19 cellular contexts compared by ENCODE assay signal in genomic region chr17:67241719-67242341, GRCh38. TPM values are rescaled to one million over a fixed set of nuclear protein-coding genes. Genes with fewer than 3 reads are reported as not detected.
A peak's percentile ranks its signal among the peaks of the same experiment; 100 is the strongest.
DNase-seq lines count a peak whose midpoint lies in the region; ATAC-seq and TF ChIP-seq lines count a peak whose summit lies in the region.
"Had no signal": no experiment of that assay in that cellular context is flagged by ENCODE, and none has a peak within 500 bp of the region (broad histone marks: within the 10 kb centered on the region; RNA-seq: fewer than 3 reads in every experiment).

No MANE protein-coding gene starts in this region.

- peak overlapping the region in 2 of 10 experiments; percentile 23 to 31; a peak in 4 of 20 replicates for H3K4me3 ChIP-seq in BLaER1 treated with 17β-estradiol and CSF1 and Interleukin-3, amounts not matched to agents 10 nM and 100 nM
- H3K4me3 ChIP-seq in CD4-positive, alpha-beta memory T cell (ENCODE audit: low read length in 2 of 2), result no peak overlapping the region
- no peak overlapping the region for H3K4me3 ChIP-seq in RWPE2 (ENCODE audit: severe bottlenecking)
- no peak overlapping the region for H3K4me3 ChIP-seq in hepatocyte
- H3K4me3 ChIP-seq: adrenal gland, ovary, skin epidermis, upper lobe of left lung had no signal

- H3K4me1 ChIP-seq in BLaER1 treated with 17β-estradiol and CSF1 and Interleukin-3, amounts not matched to agents 10 nM and 100 nM, result peaks cover 28 to 65% (median 41%) of the 10 kb centered on the region in 10 experiments
- H3K4me1 ChIP-seq in CD4-positive, alpha-beta memory T cell (ENCODE audit: insufficient read depth, low read length), result peaks cover 62% of the 10 kb centered on the region
- peaks cover 38% of the 10 kb centered on the region for H3K4me1 ChIP-seq in RWPE2 (ENCODE audit: insufficient read depth, poor library complexity, severe bottlenecking)
- H3K4me1 ChIP-seq in hepatocyte (ENCODE audit: insufficient read depth), result peaks cover 40% of the 10 kb centered on the region

- H3K9me2 ChIP-seq in hepatocyte (replicated peaks; ENCODE audit: insufficient read depth), result no peaks in the 10 kb centered on the region
- H3K9me2 ChIP-seq: SK-N-SH had no signal

- no peak overlapping the region for H3K27ac ChIP-seq in BLaER1 treated with 17β-estradiol and CSF1 and Interleukin-3, amounts not matched to agents 10 nM and 100 nM
- no peak overlapping the region for H3K27ac ChIP-seq in CD4-positive, alpha-beta memory T cell (ENCODE audit: low read depth, low read length)
- H3K27ac ChIP-seq in RWPE2 (ENCODE audit: poor library complexity, severe bottlenecking) (peak overlapping the region; percentile 33), hepatocyte (peak overlapping the region; percentile 86)
- H3K27ac ChIP-seq: ovary, skin epidermis, upper lobe of left lung had no signal

- H3K9me3 Mint-ChIP-seq in CD4-positive, alpha-beta memory T cell, result peaks cover 0 to under 1% (median 0%) of the 10 kb centered on the region in 8 donors
- H3K9me3 Mint-ChIP-seq in nephron progenitor cell, result no peaks in the 10 kb centered on the region
- H3K9me3 Mint-ChIP-seq: central memory CD8-positive, alpha-beta T cell; stimulated activated memory B cell treated with anti-CD40 and anti-IgM and Interleukin-4, amounts not matched to agents 10 μg/mL and 1 μg/mL and 100 μg/mL, for 72 hours had no signal

- peaks cover 46 to 65% (median 49%) of the 10 kb centered on the region in 4 donors for H3K4me1 Mint-ChIP-seq in CD4-positive, alpha-beta memory T cell
- peaks cover 37% of the 10 kb centered on the region for H3K4me1 Mint-ChIP-seq in nephron progenitor cell

- peaks cover 30 to 79% (median 56%) of the 10 kb centered on the region in 11 experiments; a peak in 20 of 22 replicates for H4K20me1 ChIP-seq in BLaER1 treated with 17β-estradiol and CSF1 and Interleukin-3, amounts not matched to agents 10 nM and 100 nM
- peaks cover 33% of the 10 kb centered on the region for H4K20me1 ChIP-seq in hepatocyte (ENCODE audit: insufficient read depth, poor library complexity, severe bottlenecking)

- H3K9ac ChIP-seq in BLaER1 treated with 17β-estradiol and CSF1 and Interleukin-3, amounts not matched to agents 10 nM and 100 nM, result peak overlapping the region in 2 of 11 experiments; percentile 29 to 69; a peak in 3 of 22 replicates
- H3K9ac ChIP-seq: SK-N-SH had no signal

- H3K27me3 Mint-ChIP-seq in CD4-positive, alpha-beta memory T cell, result no peaks in the 10 kb centered on the region
- H3K27me3 Mint-ChIP-seq in nephron progenitor cell (ENCODE audit: low read depth, poor library complexity), result peaks cover 6% of the 10 kb centered on the region
- H3K27me3 Mint-ChIP-seq: central memory CD8-positive, alpha-beta T cell had no signal

- peaks cover 76% of the 10 kb centered on the region for H3K79me2 ChIP-seq in hepatocyte

- H3K36me3 ChIP-seq in BLaER1 treated with 17β-estradiol and CSF1 and Interleukin-3, amounts not matched to agents 10 nM and 100 nM, result peaks cover 45 to 64% (median 53%) of the 10 kb centered on the region in 11 experiments
- peaks cover 19% of the 10 kb centered on the region for H3K36me3 ChIP-seq in CD4-positive, alpha-beta memory T cell (ENCODE audit: insufficient read depth, low read length)
- H3K36me3 ChIP-seq in RWPE2 (ENCODE audit: low read depth), result peaks cover 65% of the 10 kb centered on the region
- H3K36me3 ChIP-seq in hepatocyte (replicated peaks; ENCODE audit: insufficient read depth, low read depth), result no peaks in the 10 kb centered on the region
- H3K36me3 ChIP-seq: ovary had no signal

- H2AFZ ChIP-seq in hepatocyte, result no peak overlapping the region

- H3K4me3 Mint-ChIP-seq in CD4-positive, alpha-beta memory T cell, result peak overlapping the region in 4 of 8 donors; percentile 1 to 74 (median 36)
- no peak overlapping the region for H3K4me3 Mint-ChIP-seq in nephron progenitor cell
- H3K4me3 Mint-ChIP-seq: central memory CD8-positive, alpha-beta T cell; stimulated activated memory B cell treated with anti-CD40 and anti-IgM and Interleukin-4, amounts not matched to agents 10 μg/mL and 1 μg/mL and 100 μg/mL, for 72 hours had no signal

- no peaks in the 10 kb centered on the region for H3K9me3 ChIP-seq in BLaER1 treated with 17β-estradiol and CSF1 and Interleukin-3, amounts not matched to agents 10 nM and 100 nM (replicated peaks in 1 of 11)
- no peaks in the 10 kb centered on the region for H3K9me3 ChIP-seq in CD4-positive, alpha-beta memory T cell (ENCODE audit: control insufficient read depth in 1 of 2, low read length in 2 of 2)
- H3K9me3 ChIP-seq in RWPE2 (ENCODE audit: severe bottlenecking) (no peaks in the 10 kb centered on the region), hepatocyte (ENCODE audit: low read depth) (no peaks in the 10 kb centered on the region)
- H3K9me3 ChIP-seq: adrenal gland, ovary, SK-N-SH, upper lobe of left lung had no signal

- intact Hi-C loops in CD4-positive, alpha-beta memory T cell (cut with micrococcal nuclease), result no loop called here

- no peak for TF ChIP-seq CTCF in RWPE2 (IDR thresholded peaks at IDR 0.05; ENCODE audit: poor library complexity, severe bottlenecking)
- TF ChIP-seq CTCF in hepatocyte (IDR thresholded peaks at IDR 0.05; ENCODE audit: poor library complexity), result no peak
- no peak for TF ChIP-seq CTCF in nephron progenitor cell (IDR thresholded peaks at IDR 0.05)

- peak overlapping the region in 10 of 11 experiments; percentile 4 to 95 (median 32); a peak in 17 of 22 replicates for H3K4me2 ChIP-seq in BLaER1 treated with 17β-estradiol and CSF1 and Interleukin-3, amounts not matched to agents 10 nM and 100 nM
- peak overlapping the region; percentile 49 for H3K4me2 ChIP-seq in hepatocyte
- H3K4me2 ChIP-seq: SK-N-SH had no signal

- POLR2A ChIA-PET in CD4-positive, alpha-beta memory T cell (lab: Charles Lee; ENCODE audit: partially characterized antibody), result no interaction called here

- CTCF ChIA-PET in CD4-positive, alpha-beta memory T cell (lab: Charles Lee; ENCODE audit: partially characterized antibody), result interaction anchor here (1.9 kb wide), 1 partner anchor 18 kb away, joined by 5 read pairs; no protein-coding TSS in a partner anchor

- DNase-seq in CD4-positive, alpha-beta memory T cell, result no peak
- no peak for DNase-seq in RWPE2 (ENCODE audit: low spot score)
- DNase-seq in hepatocyte (ENCODE audit: low spot score), result no peak
- DNase-seq in stimulated activated CD4-positive, alpha-beta T cell treated with anti-CD3 and anti-CD28 coated beads, Interleukin-4, amount 100 ng/mL, for 4 hours, result no peak
- no peak for DNase-seq in T1000 (lab: John Stamatoyannopoulos, UW)
- DNase-seq in nephron progenitor cell, result no peak
- DNase-seq in NCI-H510A treated with DMSO at 0.1 percent for 48 hours (lab: John Stamatoyannopoulos, UW), result no peak
- DNase-seq: adrenal gland, left cardiac atrium, MV-4-11, NCI-H2081, NCI-H526 treated with DMSO at 0.1 percent for 48 hours, ovary, SK-N-SH, upper lobe of left lung had no signal

- H3K36me3 Mint-ChIP-seq in CD4-positive, alpha-beta memory T cell, result peaks cover 18 to 58% of the 10 kb centered on the region in 2 donors
- H3K36me3 Mint-ChIP-seq in nephron progenitor cell (ENCODE audit: low read depth), result peaks cover 31% of the 10 kb centered on the region

- 78% methylated on average over 7 of the region's 7 CpGs for WGBS in hepatocyte (ENCODE audit: low lambda C conversion rate, missing lambda C conversion rate)

- no peak for ATAC-seq in RWPE2 (ENCODE audit: low read depth)
- ATAC-seq: left cardiac atrium; stimulated activated memory B cell treated with anti-CD40 and anti-IgM and Interleukin-4, amounts not matched to agents 10 μg/mL and 1 μg/mL and 100 μg/mL, for 72 hours had no signal

- H3K27me3 ChIP-seq in BLaER1 treated with 17β-estradiol and CSF1 and Interleukin-3, amounts not matched to agents 10 nM and 100 nM, result peaks cover 0 to 9% (median 4%) of the 10 kb centered on the region in 11 experiments; a peak in 8 of 22 replicates
- no peaks in the 10 kb centered on the region for H3K27me3 ChIP-seq in CD4-positive, alpha-beta memory T cell (ENCODE audit: insufficient read depth, low read length)
- H3K27me3 ChIP-seq in RWPE2 (ENCODE audit: insufficient read depth, poor library complexity, severe bottlenecking) (no peaks in the 10 kb centered on the region), hepatocyte (no peaks in the 10 kb centered on the region)
- H3K27me3 ChIP-seq: adrenal gland, ovary, upper lobe of left lung had no signal

- H3K27ac Mint-ChIP-seq in CD4-positive, alpha-beta memory T cell, result peak overlapping the region in 4 of 7 donors; percentile 4 to 30 (median 28)
- no peak overlapping the region for H3K27ac Mint-ChIP-seq in nephron progenitor cell
- H3K27ac Mint-ChIP-seq: stimulated activated memory B cell treated with anti-CD40 and anti-IgM and Interleukin-4, amounts not matched to agents 10 μg/mL and 1 μg/mL and 100 μg/mL, for 72 hours had no signal

RNA-seq across cellular contexts. Expression of gene HELZ, which starts 3.2 kb away (rescaled TPM):
- total RNA-seq in CD4-positive, alpha-beta memory T cell, result 100 to 1,000 TPM; 100 to 104 TPM
- polyA plus RNA-seq in CD4-positive, alpha-beta memory T cell, result 10 to 100 TPM; 32.0 to 72.3 TPM
- total RNA-seq in hepatocyte, result 47.1 and 77.2 TPM in 2 replicates
- 32.7 and 34.1 TPM in 2 replicates for polyA plus RNA-seq in hepatocyte

Comparison
In these comparisons a context has a peak if more than half of its experiments do, and no peak if none do; other contexts are left out.
1. H3K27ac ChIP-seq: peak in RWPE2 (single experiment) and hepatocyte (single experiment); none in BLaER1 treated with 17β-estradiol and CSF1 and Interleukin-3, amounts not matched to agents 10 nM and 100 nM (0 of 11) and CD4-positive, alpha-beta memory T cell (single experiment).